In the genomic region with DNA sequence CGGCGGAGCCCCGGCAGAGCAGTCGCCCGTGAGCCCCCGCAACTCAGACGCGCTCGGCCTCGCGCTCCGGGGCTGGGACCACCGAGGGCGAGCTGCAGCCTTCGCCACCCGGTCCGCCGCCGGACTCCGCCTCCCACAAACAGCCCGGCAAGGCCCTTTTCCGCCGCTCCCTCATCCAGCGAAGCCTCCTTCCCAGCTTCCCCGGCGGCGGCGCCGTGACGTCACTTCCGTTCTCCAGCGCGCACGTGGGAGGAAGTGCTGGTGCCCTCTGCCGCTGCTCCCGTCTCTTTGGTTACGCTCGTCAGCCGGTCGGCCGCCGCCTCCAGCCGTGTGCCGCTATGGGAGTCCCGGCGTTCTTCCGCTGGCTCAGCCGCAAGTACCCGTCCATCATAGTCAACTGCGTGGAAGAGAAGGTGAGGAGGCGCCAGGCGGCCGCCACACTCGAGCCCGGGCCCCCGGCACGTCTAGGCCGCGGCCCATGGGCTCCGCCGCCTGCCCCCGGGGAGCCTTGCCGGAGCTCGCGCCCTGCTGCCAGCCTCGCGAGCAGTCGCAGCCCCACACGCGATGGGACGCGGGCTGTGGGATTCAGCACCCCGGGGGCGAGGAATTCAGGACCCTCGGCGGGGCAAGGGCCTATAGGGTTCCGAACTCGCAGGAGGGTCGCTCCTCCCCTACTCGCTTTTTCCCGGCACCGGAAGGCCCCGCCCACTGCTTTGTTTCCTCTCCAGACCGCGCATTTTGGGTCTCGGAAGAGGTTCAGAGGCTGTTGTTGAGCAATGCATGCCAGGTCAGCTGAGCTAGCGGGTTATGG, we compare ENCODE assay signal across 1 cellular context.
TF ChIP-seq lines count a peak whose summit lies in the region.

TSS of gene XRN2 (plus strand) at position 271 of the 811 bp plus-strand sequence. CDS start at position 339, 68 bp downstream.

TF ChIP-seq in K562, 482 proteins besides CTCF, POLR2A, EP300 and RAD21 (continued from another document and continues in another):
- TF ChIP-seq, protein P1, sequence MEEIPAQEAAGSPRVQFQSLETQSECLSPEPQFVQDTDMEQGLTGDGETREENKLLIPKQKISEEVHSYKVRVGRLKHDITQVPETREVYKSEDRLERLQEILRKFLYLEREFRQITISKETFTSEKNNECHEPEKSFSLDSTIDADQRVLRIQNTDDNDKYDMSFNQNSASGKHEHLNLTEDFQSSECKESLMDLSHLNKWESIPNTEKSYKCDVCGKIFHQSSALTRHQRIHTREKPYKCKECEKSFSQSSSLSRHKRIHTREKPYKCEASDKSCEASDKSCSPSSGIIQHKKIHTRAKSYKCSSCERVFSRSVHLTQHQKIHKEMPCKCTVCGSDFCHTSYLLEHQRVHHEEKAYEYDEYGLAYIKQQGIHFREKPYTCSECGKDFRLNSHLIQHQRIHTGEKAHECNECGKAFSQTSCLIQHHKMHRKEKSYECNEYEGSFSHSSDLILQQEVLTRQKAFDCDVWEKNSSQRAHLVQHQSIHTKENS (CRISPR knock-in tag; IDR thresholded peaks at IDR 0.05): no peak
- TF ChIP-seq ID3 (CRISPR knock-in tag; IDR thresholded peaks at IDR 0.05) (no peak), ID3 (tag; IDR thresholded peaks at IDR 0.05) (no peak; the same call in 1 of the 2 replicates), PTBP1 (IDR thresholded peaks at IDR 0.05; ENCODE audit: low read depth, low read length) (no peak), OTX1 (CRISPR knock-in tag; IDR thresholded peaks at IDR 0.05) (no peak), SUPT5H (IDR thresholded peaks at IDR 0.05) (peak; percentile 83), CCNT2 (IDR thresholded peaks at IDR 0.05; ENCODE audit: borderline replicate concordance, extremely low read depth, insufficient read length, low read depth, low read length) (peak; percentile 28), CUX1 (CRISPR knock-in tag; IDR thresholded peaks at IDR 0.05) (no peak), SMC3 (conservative IDR thresholded peaks at IDR 0.05; ENCODE audit: insufficient read depth, low read depth, low read length) (no peak), ZNF174 (CRISPR knock-in tag; IDR thresholded peaks at IDR 0.05) (no peak), ZNF24 (IDR thresholded peaks at IDR 0.05) (no peak), ZNF551 (CRISPR knock-in tag; IDR thresholded peaks at IDR 0.05) (no peak), NELFE (IDR thresholded peaks at IDR 0.05; ENCODE audit: insufficient read depth, insufficient read length) (no peak), CBX3 (IDR thresholded peaks at IDR 0.05; ENCODE audit: borderline replicate concordance in 1 of 2, low read length in 2 of 2) (no peak), CHD4 (IDR thresholded peaks at IDR 0.05; ENCODE audit: insufficient read depth, insufficient replicate concordance, low read depth, low read length, poor library complexity, severe bottlenecking) (no peak), CTCFL (IDR thresholded peaks at IDR 0.05; ENCODE audit: borderline replicate concordance, insufficient read depth, low read depth, low read length, poor library complexity, severe bottlenecking) (peak; percentile 75), FOSL1 (tag; conservative IDR thresholded peaks at IDR 0.05) (no peak)
- TF ChIP-seq, protein P2, sequence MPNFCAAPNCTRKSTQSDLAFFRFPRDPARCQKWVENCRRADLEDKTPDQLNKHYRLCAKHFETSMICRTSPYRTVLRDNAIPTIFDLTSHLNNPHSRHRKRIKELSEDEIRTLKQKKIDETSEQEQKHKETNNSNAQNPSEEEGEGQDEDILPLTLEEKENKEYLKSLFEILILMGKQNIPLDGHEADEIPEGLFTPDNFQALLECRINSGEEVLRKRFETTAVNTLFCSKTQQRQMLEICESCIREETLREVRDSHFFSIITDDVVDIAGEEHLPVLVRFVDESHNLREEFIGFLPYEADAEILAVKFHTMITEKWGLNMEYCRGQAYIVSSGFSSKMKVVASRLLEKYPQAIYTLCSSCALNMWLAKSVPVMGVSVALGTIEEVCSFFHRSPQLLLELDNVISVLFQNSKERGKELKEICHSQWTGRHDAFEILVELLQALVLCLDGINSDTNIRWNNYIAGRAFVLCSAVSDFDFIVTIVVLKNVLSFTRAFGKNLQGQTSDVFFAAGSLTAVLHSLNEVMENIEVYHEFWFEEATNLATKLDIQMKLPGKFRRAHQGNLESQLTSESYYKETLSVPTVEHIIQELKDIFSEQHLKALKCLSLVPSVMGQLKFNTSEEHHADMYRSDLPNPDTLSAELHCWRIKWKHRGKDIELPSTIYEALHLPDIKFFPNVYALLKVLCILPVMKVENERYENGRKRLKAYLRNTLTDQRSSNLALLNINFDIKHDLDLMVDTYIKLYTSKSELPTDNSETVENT (CRISPR knock-in tag; IDR thresholded peaks at IDR 0.05): no peak
- TF ChIP-seq, protein P3, sequence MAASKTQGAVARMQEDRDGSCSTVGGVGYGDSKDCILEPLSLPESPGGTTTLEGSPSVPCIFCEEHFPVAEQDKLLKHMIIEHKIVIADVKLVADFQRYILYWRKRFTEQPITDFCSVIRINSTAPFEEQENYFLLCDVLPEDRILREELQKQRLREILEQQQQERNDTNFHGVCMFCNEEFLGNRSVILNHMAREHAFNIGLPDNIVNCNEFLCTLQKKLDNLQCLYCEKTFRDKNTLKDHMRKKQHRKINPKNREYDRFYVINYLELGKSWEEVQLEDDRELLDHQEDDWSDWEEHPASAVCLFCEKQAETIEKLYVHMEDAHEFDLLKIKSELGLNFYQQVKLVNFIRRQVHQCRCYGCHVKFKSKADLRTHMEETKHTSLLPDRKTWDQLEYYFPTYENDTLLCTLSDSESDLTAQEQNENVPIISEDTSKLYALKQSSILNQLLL (CRISPR knock-in tag; IDR thresholded peaks at IDR 0.05; ENCODE audit: borderline replicate concordance): no peak
- TF ChIP-seq, protein P4, sequence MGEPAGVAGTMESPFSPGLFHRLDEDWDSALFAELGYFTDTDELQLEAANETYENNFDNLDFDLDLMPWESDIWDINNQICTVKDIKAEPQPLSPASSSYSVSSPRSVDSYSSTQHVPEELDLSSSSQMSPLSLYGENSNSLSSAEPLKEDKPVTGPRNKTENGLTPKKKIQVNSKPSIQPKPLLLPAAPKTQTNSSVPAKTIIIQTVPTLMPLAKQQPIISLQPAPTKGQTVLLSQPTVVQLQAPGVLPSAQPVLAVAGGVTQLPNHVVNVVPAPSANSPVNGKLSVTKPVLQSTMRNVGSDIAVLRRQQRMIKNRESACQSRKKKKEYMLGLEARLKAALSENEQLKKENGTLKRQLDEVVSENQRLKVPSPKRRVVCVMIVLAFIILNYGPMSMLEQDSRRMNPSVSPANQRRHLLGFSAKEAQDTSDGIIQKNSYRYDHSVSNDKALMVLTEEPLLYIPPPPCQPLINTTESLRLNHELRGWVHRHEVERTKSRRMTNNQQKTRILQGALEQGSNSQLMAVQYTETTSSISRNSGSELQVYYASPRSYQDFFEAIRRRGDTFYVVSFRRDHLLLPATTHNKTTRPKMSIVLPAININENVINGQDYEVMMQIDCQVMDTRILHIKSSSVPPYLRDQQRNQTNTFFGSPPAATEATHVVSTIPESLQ (CRISPR knock-in tag; IDR thresholded peaks at IDR 0.05): peak; percentile 78; the same call in 1 of the 2 replicates
- TF ChIP-seq, protein P5, sequence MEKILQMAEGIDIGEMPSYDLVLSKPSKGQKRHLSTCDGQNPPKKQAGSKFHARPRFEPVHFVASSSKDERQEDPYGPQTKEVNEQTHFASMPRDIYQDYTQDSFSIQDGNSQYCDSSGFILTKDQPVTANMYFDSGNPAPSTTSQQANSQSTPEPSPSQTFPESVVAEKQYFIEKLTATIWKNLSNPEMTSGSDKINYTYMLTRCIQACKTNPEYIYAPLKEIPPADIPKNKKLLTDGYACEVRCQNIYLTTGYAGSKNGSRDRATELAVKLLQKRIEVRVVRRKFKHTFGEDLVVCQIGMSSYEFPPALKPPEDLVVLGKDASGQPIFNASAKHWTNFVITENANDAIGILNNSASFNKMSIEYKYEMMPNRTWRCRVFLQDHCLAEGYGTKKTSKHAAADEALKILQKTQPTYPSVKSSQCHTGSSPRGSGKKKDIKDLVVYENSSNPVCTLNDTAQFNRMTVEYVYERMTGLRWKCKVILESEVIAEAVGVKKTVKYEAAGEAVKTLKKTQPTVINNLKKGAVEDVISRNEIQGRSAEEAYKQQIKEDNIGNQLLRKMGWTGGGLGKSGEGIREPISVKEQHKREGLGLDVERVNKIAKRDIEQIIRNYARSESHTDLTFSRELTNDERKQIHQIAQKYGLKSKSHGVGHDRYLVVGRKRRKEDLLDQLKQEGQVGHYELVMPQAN (IDR thresholded peaks at IDR 0.05; ENCODE audit: borderline replicate concordance): peak; percentile 89
- TF ChIP-seq, protein P6, sequence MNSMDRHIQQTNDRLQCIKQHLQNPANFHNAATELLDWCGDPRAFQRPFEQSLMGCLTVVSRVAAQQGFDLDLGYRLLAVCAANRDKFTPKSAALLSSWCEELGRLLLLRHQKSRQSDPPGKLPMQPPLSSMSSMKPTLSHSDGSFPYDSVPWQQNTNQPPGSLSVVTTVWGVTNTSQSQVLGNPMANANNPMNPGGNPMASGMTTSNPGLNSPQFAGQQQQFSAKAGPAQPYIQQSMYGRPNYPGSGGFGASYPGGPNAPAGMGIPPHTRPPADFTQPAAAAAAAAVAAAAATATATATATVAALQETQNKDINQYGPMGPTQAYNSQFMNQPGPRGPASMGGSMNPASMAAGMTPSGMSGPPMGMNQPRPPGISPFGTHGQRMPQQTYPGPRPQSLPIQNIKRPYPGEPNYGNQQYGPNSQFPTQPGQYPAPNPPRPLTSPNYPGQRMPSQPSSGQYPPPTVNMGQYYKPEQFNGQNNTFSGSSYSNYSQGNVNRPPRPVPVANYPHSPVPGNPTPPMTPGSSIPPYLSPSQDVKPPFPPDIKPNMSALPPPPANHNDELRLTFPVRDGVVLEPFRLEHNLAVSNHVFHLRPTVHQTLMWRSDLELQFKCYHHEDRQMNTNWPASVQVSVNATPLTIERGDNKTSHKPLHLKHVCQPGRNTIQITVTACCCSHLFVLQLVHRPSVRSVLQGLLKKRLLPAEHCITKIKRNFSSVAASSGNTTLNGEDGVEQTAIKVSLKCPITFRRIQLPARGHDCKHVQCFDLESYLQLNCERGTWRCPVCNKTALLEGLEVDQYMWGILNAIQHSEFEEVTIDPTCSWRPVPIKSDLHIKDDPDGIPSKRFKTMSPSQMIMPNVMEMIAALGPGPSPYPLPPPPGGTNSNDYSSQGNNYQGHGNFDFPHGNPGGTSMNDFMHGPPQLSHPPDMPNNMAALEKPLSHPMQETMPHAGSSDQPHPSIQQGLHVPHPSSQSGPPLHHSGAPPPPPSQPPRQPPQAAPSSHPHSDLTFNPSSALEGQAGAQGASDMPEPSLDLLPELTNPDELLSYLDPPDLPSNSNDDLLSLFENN (IDR thresholded peaks at IDR 0.05; ENCODE audit: low read depth in 2 of 2, low read length in 2 of 2): no peak
- TF ChIP-seq, protein P7, sequence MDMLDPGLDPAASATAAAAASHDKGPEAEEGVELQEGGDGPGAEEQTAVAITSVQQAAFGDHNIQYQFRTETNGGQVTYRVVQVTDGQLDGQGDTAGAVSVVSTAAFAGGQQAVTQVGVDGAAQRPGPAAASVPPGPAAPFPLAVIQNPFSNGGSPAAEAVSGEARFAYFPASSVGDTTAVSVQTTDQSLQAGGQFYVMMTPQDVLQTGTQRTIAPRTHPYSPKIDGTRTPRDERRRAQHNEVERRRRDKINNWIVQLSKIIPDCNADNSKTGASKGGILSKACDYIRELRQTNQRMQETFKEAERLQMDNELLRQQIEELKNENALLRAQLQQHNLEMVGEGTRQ (CRISPR knock-in tag; IDR thresholded peaks at IDR 0.05): peak; percentile 89
